ENCODE assay signal across 14 cellular contexts in the genomic region with DNA sequence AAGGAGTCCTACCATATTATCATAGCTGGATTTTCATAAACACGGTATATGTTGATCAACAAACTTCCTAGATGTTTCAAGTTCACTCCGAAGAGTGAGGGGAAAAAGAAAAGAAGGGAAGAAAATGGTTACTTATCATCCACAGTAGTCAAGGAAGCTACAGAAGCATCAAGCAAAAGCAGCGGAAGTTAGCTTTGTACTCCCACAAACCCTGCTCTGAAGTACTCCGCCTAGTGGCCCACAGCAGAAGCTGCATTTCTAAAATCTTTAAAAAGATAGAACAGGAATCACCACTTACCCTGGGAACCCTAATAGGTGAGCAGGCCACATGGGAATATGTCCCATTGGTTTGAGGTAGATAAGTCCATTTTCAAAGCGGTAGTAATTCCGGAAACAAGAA. TPM values are rescaled to one million over a fixed set of nuclear protein-coding genes. Genes with fewer than 3 reads are reported as not detected.
DNase-seq lines count a peak whose midpoint lies in the region; ATAC-seq and TF ChIP-seq lines count a peak whose summit lies in the region.
"Had no signal": no experiment of that assay in that cellular context is flagged by ENCODE, and none has a peak within 500 bp of the region (broad histone marks: within the 10 kb centered on the region; RNA-seq: fewer than 3 reads in every experiment).

No MANE protein-coding gene starts in this region.

- H2AFZ ChIP-seq in SU-DHL-6 (ENCODE audit: low read depth, low read length, severe bottlenecking) (peak overlapping the region; percentile 13), hepatocyte (no peak overlapping the region)

- no peaks in the 10 kb centered on the region for H3K4me1 Mint-ChIP-seq in activated T-cell treated with anti-CD3 and anti-CD28 coated beads, Interleukin-2, amount 50 U/mL, for 72 hours (ENCODE audit: low read depth)
- no peaks in the 10 kb centered on the region for H3K4me1 Mint-ChIP-seq in activated CD4-positive, alpha-beta T cell treated with anti-CD3 and anti-CD28 coated beads, Interleukin-2, amount 10 ng/mL, durations not matched to agents 24 days and 14 days
- H3K4me1 Mint-ChIP-seq: CD8-positive, alpha-beta memory T cell; naive thymus-derived CD4-positive, alpha-beta T cell had no signal

- no peaks in the 10 kb centered on the region for H3K4me1 ChIP-seq in hepatocyte (ENCODE audit: insufficient read depth)
- H3K4me1 ChIP-seq: stomach had no signal

- ATAC-seq in HG02588 (IDR thresholded peaks at IDR 0.05; ENCODE audit: unreplicated experiment): no peak
- no peak for ATAC-seq in activated T-cell treated with anti-CD3 and anti-CD28 coated beads, Interleukin-2, amount 50 U/mL, for 72 hours (replicated peaks in 1 of 2)
- ATAC-seq: activated T-cell treated with anti-CD3 and anti-CD28 coated beads, Interleukin-2, amount 50 U/mL, for 4 hours; naive thymus-derived CD4-positive, alpha-beta T cell had no signal

- no peak overlapping the region for H3K27ac Mint-ChIP-seq in activated T-cell treated with anti-CD3 and anti-CD28 coated beads, Interleukin-2, amount 50 U/mL, for 72 hours
- no peak overlapping the region for H3K27ac Mint-ChIP-seq in activated CD4-positive, alpha-beta T cell treated with anti-CD3 and anti-CD28 coated beads, Interleukin-2, amount 10 ng/mL, durations not matched to agents 24 days and 14 days
- H3K27ac Mint-ChIP-seq: CD8-positive, alpha-beta memory T cell; naive thymus-derived CD4-positive, alpha-beta T cell had no signal

- in situ Hi-C loops in GM13976 (cut with MboI; ENCODE audit: low sequenced_read_pairs, unreplicated experiment): no loop called here

- peaks cover 7% of the 10 kb centered on the region for H3K27me3 Mint-ChIP-seq in activated T-cell treated with anti-CD3 and anti-CD28 coated beads, Interleukin-2, amount 50 U/mL, for 72 hours (ENCODE audit: low read depth)
- H3K27me3 Mint-ChIP-seq in activated CD4-positive, alpha-beta T cell treated with anti-CD3 and anti-CD28 coated beads, Interleukin-2, amount 10 ng/mL, durations not matched to agents 24 days and 14 days: peaks cover 8% of the 10 kb centered on the region

- H3K9me3 Mint-ChIP-seq in activated T-cell treated with anti-CD3 and anti-CD28 coated beads, Interleukin-2, amount 50 U/mL, for 72 hours: peaks cover 0 to 5% of the 10 kb centered on the region in 2 donors
- H3K9me3 Mint-ChIP-seq in activated CD4-positive, alpha-beta T cell treated with anti-CD3 and anti-CD28 coated beads, Interleukin-2, amount 10 ng/mL, durations not matched to agents 24 days and 14 days: no peaks in the 10 kb centered on the region

- H3K36me3 Mint-ChIP-seq in activated T-cell treated with anti-CD3 and anti-CD28 coated beads, Interleukin-2, amount 50 U/mL, for 72 hours (ENCODE audit: insufficient read depth in 2 of 2): no peaks in the 10 kb centered on the region
- no peaks in the 10 kb centered on the region for H3K36me3 Mint-ChIP-seq in activated CD4-positive, alpha-beta T cell treated with anti-CD3 and anti-CD28 coated beads, Interleukin-2, amount 10 ng/mL, durations not matched to agents 24 days and 14 days (ENCODE audit: low read depth)

- no peak overlapping the region for H3K4me3 Mint-ChIP-seq in activated T-cell treated with anti-CD3 and anti-CD28 coated beads, Interleukin-2, amount 50 U/mL, for 72 hours
- H3K4me3 Mint-ChIP-seq in activated CD4-positive, alpha-beta T cell treated with anti-CD3 and anti-CD28 coated beads, Interleukin-2, amount 10 ng/mL, durations not matched to agents 24 days and 14 days: no peak overlapping the region
- H3K4me3 Mint-ChIP-seq: activated T-cell treated with anti-CD3 and anti-CD28 coated beads, Interleukin-2, amount 50 U/mL, for 4 hours; CD8-positive, alpha-beta memory T cell; naive thymus-derived CD4-positive, alpha-beta T cell had no signal

- H3K9ac ChIP-seq in SU-DHL-6 (ENCODE audit: low read length): no peak overlapping the region

- H3K27me3 ChIP-seq in SU-DHL-6 (ENCODE audit: low read length) (no peaks in the 10 kb centered on the region), hepatocyte (no peaks in the 10 kb centered on the region)
- H3K27me3 ChIP-seq: stomach had no signal

- TF ChIP-seq CTCF in AG09309 (IDR thresholded peaks at IDR 0.05; ENCODE audit: control insufficient read depth, insufficient read depth, low read depth, low read length, missing control alignments) (peak; percentile 44), GM13976 (IDR thresholded peaks at IDR 0.05; ENCODE audit: borderline replicate concordance, control extremely low read depth, extremely low read depth, insufficient read depth, missing control alignments) (peak; percentile 19), SU-DHL-6 (IDR thresholded peaks at IDR 0.05; ENCODE audit: insufficient read depth, low read length, poor library complexity, severe bottlenecking) (peak; percentile 26), hepatocyte (IDR thresholded peaks at IDR 0.05; ENCODE audit: poor library complexity) (peak; percentile 29)

- H3K9me2 ChIP-seq in SU-DHL-6 (replicated peaks; ENCODE audit: insufficient read depth, low read length) (no peaks in the 10 kb centered on the region), hepatocyte (replicated peaks; ENCODE audit: insufficient read depth) (no peaks in the 10 kb centered on the region)

- H3K9me3 ChIP-seq in SU-DHL-6 (ENCODE audit: insufficient read depth, low read length): no peaks in the 10 kb centered on the region
- H3K9me3 ChIP-seq in hepatocyte (ENCODE audit: low read depth): no peaks in the 10 kb centered on the region

- no peak overlapping the region for H3K4me3 ChIP-seq in AG09309 (ENCODE audit: control insufficient read depth, low read depth, low read length)
- no peak overlapping the region for H3K4me3 ChIP-seq in SU-DHL-6 (ENCODE audit: insufficient read depth, low read length, poor library complexity, severe bottlenecking)
- H3K4me3 ChIP-seq in hepatocyte: no peak overlapping the region
- H3K4me3 ChIP-seq: stomach had no signal

- no peaks in the 10 kb centered on the region for H3K36me3 ChIP-seq in SU-DHL-6 (ENCODE audit: low read length)
- no peaks in the 10 kb centered on the region for H3K36me3 ChIP-seq in hepatocyte (replicated peaks; ENCODE audit: insufficient read depth, low read depth)
- H3K36me3 ChIP-seq: stomach had no signal

- intact Hi-C loops in activated CD4-positive, alpha-beta T cell treated with anti-CD3 and anti-CD28 coated beads, Interleukin-2, amount 10 ng/mL, durations not matched to agents 24 days and 14 days (cut with micrococcal nuclease): no loop called here

- DNase-seq in AG09309 (ENCODE audit: low read depth) (no peak), GM13976 (ENCODE audit: low spot score) (no peak), hepatocyte (ENCODE audit: low spot score) (no peak), SW 1271 (lab: John Stamatoyannopoulos, UW) (no peak)
- no peak for DNase-seq in activated T-cell treated with anti-CD3 and anti-CD28 coated beads, Interleukin-2, amount 50 U/mL, for 72 hours
- DNase-seq in activated CD4-positive, alpha-beta T cell treated with anti-CD3 and anti-CD28 coated beads, Interleukin-2, amount 10 ng/mL, durations not matched to agents 24 days and 14 days: no peak
- DNase-seq: activated T-cell treated with anti-CD3 and anti-CD28 coated beads, Interleukin-2, amount 50 U/mL, for 4 hours; CD8-positive, alpha-beta memory T cell; NCI-H1436 treated with DMSO at 0.1 percent for 48 hours; stimulated activated CD4-positive, alpha-beta T cell treated with anti-CD3 and anti-CD28 coated beads, Interleukin-1b, Interleukin-23, amount 100 ng/mL, for 48 hours; stomach had no signal

- no peak overlapping the region for H3K4me2 ChIP-seq in SU-DHL-6 (ENCODE audit: low read depth, low read length, poor library complexity, severe bottlenecking)
- H3K4me2 ChIP-seq in hepatocyte: no peak overlapping the region

- H3K79me2 ChIP-seq in SU-DHL-6 (ENCODE audit: insufficient read depth, low read length) (no peaks in the 10 kb centered on the region), hepatocyte (no peaks in the 10 kb centered on the region)

- no peak overlapping the region for H3K27ac ChIP-seq in SU-DHL-6 (ENCODE audit: low read depth, low read length)
- H3K27ac ChIP-seq in hepatocyte: no peak overlapping the region
- H3K27ac ChIP-seq: stomach had no signal

- H4K20me1 ChIP-seq in SU-DHL-6 (ENCODE audit: low read depth, low read length): no peaks in the 10 kb centered on the region
- no peaks in the 10 kb centered on the region for H4K20me1 ChIP-seq in hepatocyte (ENCODE audit: insufficient read depth, poor library complexity, severe bottlenecking)

- WGBS in hepatocyte (ENCODE audit: low lambda C conversion rate, missing lambda C conversion rate): 46% methylated on average over 6 of the region's 6 CpGs

- H3F3A ChIP-seq in SU-DHL-6 (ENCODE audit: insufficient read depth): no peaks in the 10 kb centered on the region

RNA-seq across cellular contexts. Expression of a gene that starts 28.5 kb away (rescaled TPM):
- total RNA-seq in hepatocyte: 33.8 and 35.6 TPM in 2 replicates
- 27.8 and 29.6 TPM in 2 replicates for polyA plus RNA-seq in hepatocyte
- 10 to 100 TPM; 75.4 to 76.7 TPM for total RNA-seq in activated T-cell treated with anti-CD3 and anti-CD28 coated beads, Interleukin-2, amount 50 U/mL, for 72 hours
- total RNA-seq in activated CD4-positive, alpha-beta T cell treated with anti-CD3 and anti-CD28 coated beads, Interleukin-2, amount 10 ng/mL, durations not matched to agents 24 days and 14 days: 85.2 and 92.6 TPM in 2 replicates
